ENCODE assay signal across 10 cellular contexts in genomic region chr3:11201246-11202024, GRCh38. TPM values are rescaled to one million over a fixed set of nuclear protein-coding genes. Genes with fewer than 3 reads are reported as not detected.
A peak's percentile ranks its signal among the peaks of the same experiment; 100 is the strongest.
DNase-seq lines count a peak whose midpoint lies in the region; ATAC-seq and TF ChIP-seq lines count a peak whose summit lies in the region.
"Had no signal": no experiment of that assay in that cellular context is flagged by ENCODE, and none has a peak within 500 bp of the region (broad histone marks: within the 10 kb centered on the region; RNA-seq: fewer than 3 reads in every experiment).

No MANE protein-coding gene starts in this region.

- intact Hi-C loops in lower lobe of right lung (cut with DNase I), result no loop called here

- peak overlapping the region; percentile 67 for H3K27ac ChIP-seq in lower lobe of right lung
- H3K27ac ChIP-seq in tibial nerve, result peak overlapping the region in 2 of 4 donors; percentile 34 to 49

- H3K9me3 ChIP-seq in lower lobe of right lung (no peaks in the 10 kb centered on the region), tibial nerve (no peaks in the 10 kb centered on the region)

- H3K4me3 ChIP-seq in NB4 (ENCODE audit: low read depth, low read length) (no peak overlapping the region), lower lobe of right lung (no peak overlapping the region), tibial nerve (no peak overlapping the region)

- TF ChIP-seq POLR2A in NB4 (IDR thresholded peaks at IDR 0.05; ENCODE audit: extremely low read depth, insufficient read length) (no peak), tibial nerve (IDR thresholded peaks at IDR 0.05) (no peak)

- TF ChIP-seq EP300 in tibial nerve (IDR thresholded peaks at IDR 0.05), result peak in 1 of 2 donors; percentile 29

- no peaks in the 10 kb centered on the region for H3K36me3 ChIP-seq in lower lobe of right lung
- H3K36me3 ChIP-seq in tibial nerve, result no peaks in the 10 kb centered on the region

- DNase-seq in A172 (ENCODE audit: low spot score), result peak; percentile 88
- DNase-seq in NB4 (ENCODE audit: low read depth), result peak; percentile 62
- peak; percentile 97 for DNase-seq in dermis blood vessel endothelial cell
- no peak for DNase-seq in lower lobe of right lung
- no peak for DNase-seq in tibial nerve (ENCODE audit: low spot score in 2 of 2)
- no peak for DNase-seq in NCI-H446 (lab: John Stamatoyannopoulos, UW)
- DNase-seq: cerebellar nuclear complex, NCI-H446 treated with DMSO at 0.1 percent for 48 hours had no signal

- peak; percentile 15 to 41 for ATAC-seq in lower lobe of right lung
- no peak for ATAC-seq in GM19324 (IDR thresholded peaks at IDR 0.05; ENCODE audit: low FRiP score, unreplicated experiment)
- no peak for ATAC-seq in HG02840 (IDR thresholded peaks at IDR 0.05; ENCODE audit: low FRiP score, unreplicated experiment)

- 48 to 53% methylated on average over 7 of the region's 7 CpGs for WGBS in tibial nerve, 2 donors

- peaks cover 37% of the 10 kb centered on the region for H3K4me1 ChIP-seq in lower lobe of right lung
- peaks cover 0 to 39% (median 6%) of the 10 kb centered on the region in 4 donors for H3K4me1 ChIP-seq in tibial nerve

- H3K27me3 ChIP-seq in lower lobe of right lung (ENCODE audit: low read depth), result no peaks in the 10 kb centered on the region
- no peaks in the 10 kb centered on the region for H3K27me3 ChIP-seq in tibial nerve

- TF ChIP-seq CTCF in NB4 (IDR thresholded peaks at IDR 0.05; ENCODE audit: low read depth, low read length), result no peak
- TF ChIP-seq CTCF in lower lobe of right lung (IDR thresholded peaks at IDR 0.05), result no peak
- TF ChIP-seq CTCF in tibial nerve (IDR thresholded peaks at IDR 0.05), result no peak

RNA-seq across cellular contexts. Expression of gene HRH1, which starts 47.1 kb away (rescaled TPM):
- 11.3 and 12.7 TPM in 2 replicates for total RNA-seq in A172 (2014; rRNA removed; shearing (Covaris generic))
- total RNA-seq in dermis blood vessel endothelial cell (6.1 TPM in 2 replicates), lower lobe of right lung (6.4 TPM), tibial nerve (10 to 100 TPM; 13.8 to 20.3 (median 15.9) TPM)

Comparison
In these comparisons a context has a peak if more than half of its experiments do, and no peak if none do; other contexts are left out.
1. DNase-seq: peak in A172 (single experiment), NB4 (single experiment) and dermis blood vessel endothelial cell (single experiment); none in lower lobe of right lung (single experiment), tibial nerve (0 of 2) and NCI-H446 (0 of 2).
2. ATAC-seq: peak in lower lobe of right lung (2 of 2); none in GM19324 (single experiment) and HG02840 (single experiment).